ENCODE assay signal across 6 cellular contexts in genomic region chr1:109249654-109250401, GRCh38. TPM values are rescaled to one million over a fixed set of nuclear protein-coding genes. Genes with fewer than 3 reads are reported as not detected.
A peak's percentile ranks its signal among the peaks of the same experiment; 100 is the strongest.
DNase-seq lines count a peak whose midpoint lies in the region; ATAC-seq, FAIRE-seq and TF ChIP-seq lines count a peak whose summit lies in the region.

No MANE protein-coding gene starts in this region.

- no peak overlapping the region for H3K9ac ChIP-seq in SK-N-SH
- H3K9ac ChIP-seq in keratinocyte (ENCODE audit: control insufficient read depth, extremely low read depth, insufficient read depth, low read length) = peak overlapping the region; percentile 39

- whole genome bisulfite sequencing in SK-N-SH (ENCODE audit: low lambda C conversion rate) = 3% methylated on average over 6 of the region's 80 CpGs

- H3F3A ChIP-seq in SK-N-SH (replicated peaks; ENCODE audit: insufficient read depth) = no peaks in the 10 kb centered on the region

- H3K9me3 Mint-ChIP-seq in endothelial cell (ENCODE audit: unreplicated experiment) = no peaks in the 10 kb centered on the region

- H3K9me1 ChIP-seq in keratinocyte (ENCODE audit: control insufficient read depth, extremely low read depth, insufficient read depth, low read length) = no peaks in the 10 kb centered on the region

- H3K27me3 ChIP-seq in A673 (replicated peaks; ENCODE audit: insufficient read depth, low read depth, low read length, poor library complexity) = no peaks in the 10 kb centered on the region
- H3K27me3 ChIP-seq in SK-N-SH (ENCODE audit: insufficient read depth) = no peaks in the 10 kb centered on the region
- no peaks in the 10 kb centered on the region for H3K27me3 ChIP-seq in keratinocyte (ENCODE audit: control insufficient read depth, extremely low read depth, insufficient read depth, low read length)

- H3K27me3 Mint-ChIP-seq in endothelial cell (ENCODE audit: unreplicated experiment) = peaks cover 16% of the 10 kb centered on the region

- POLR2A ChIA-PET in A673 (lab: Charles Lee; ENCODE audit: low non-redundant PET) = no interaction called here
- POLR2A ChIA-PET in SK-N-SH (lab: Yijun Ruan, JAX) = interaction anchor here (1.1 to 2.9 kb wide), 4 partner anchors 10 to 150 kb away, joined by 3 to 20 read pairs (median 4); partner anchors contain the start of genes PSRC1 and SORT1

- no peak for FAIRE-seq in keratinocyte (lab: Jason Lieb, UNC)

- no TSS peak for BruUV-seq in A673 (replicated peaks; lab: Mats Ljungman, UMichigan)

- CTCF ChIA-PET in A673 (lab: Charles Lee) (interaction anchor here (2.0 kb wide), 1 partner anchor 10 kb away, joined by 7 read pairs; no protein-coding TSS in a partner anchor), SK-N-SH (lab: Yijun Ruan, JAX) (interaction anchor here (0.6 to 3.7 kb wide), 9 partner anchors 10 to 244 kb away, joined by 3 to 20 read pairs (median 4); partner anchors contain the start of gene PSRC1)

- dilution Hi-C loops in keratinocyte (cut with MboI; ENCODE audit: extremely low pct_ligation_motif_present, low sequenced_read_pairs) = no loop called here

- intact Hi-C loops in A673 (cut with micrococcal nuclease; ENCODE audit: unreplicated experiment) = loop anchor here (1.0 kb wide), 1 partner anchor 10 kb away; no protein-coding TSS in a partner anchor

- H3K4me1 Mint-ChIP-seq in endothelial cell (ENCODE audit: unreplicated experiment) = peaks cover 14% of the 10 kb centered on the region

- H3K4me2 ChIP-seq in SK-N-SH (peak overlapping the region; percentile 70), keratinocyte (ENCODE audit: control insufficient read depth, extremely low read depth, insufficient read depth, low read depth, low read length) (peak overlapping the region; percentile 78)

- no peaks in the 10 kb centered on the region for H3K9me2 ChIP-seq in SK-N-SH

- no peak for TF ChIP-seq RAD21 in SK-N-SH (IDR thresholded peaks at IDR 0.05; ENCODE audit: low read length)

- ATAC-seq in GM21447 (IDR thresholded peaks at IDR 0.05; ENCODE audit: unreplicated experiment) (peak; percentile 27), HG03565 (IDR thresholded peaks at IDR 0.05; ENCODE audit: unreplicated experiment) (no peak)

- H3K9me3 ChIP-seq in A673 (ENCODE audit: low read depth, low read length, poor library complexity, severe bottlenecking) (no peaks in the 10 kb centered on the region), SK-N-SH (no peaks in the 10 kb centered on the region), keratinocyte (ENCODE audit: control insufficient read depth, low read depth, low read length) (no peaks in the 10 kb centered on the region)

- H2AFZ ChIP-seq in SK-N-SH (ENCODE audit: low read depth) (peak overlapping the region; percentile 63; the same call in 1 of the 2 replicates), keratinocyte (ENCODE audit: control insufficient read depth, low read length) (no peak overlapping the region)

- no peaks in the 10 kb centered on the region for H4K20me1 ChIP-seq in SK-N-SH (ENCODE audit: insufficient read depth)
- H4K20me1 ChIP-seq in keratinocyte (ENCODE audit: control insufficient read depth, extremely low read depth, insufficient read depth, low read length) = no peaks in the 10 kb centered on the region

- H3K36me3 ChIP-seq in A673 (ENCODE audit: insufficient read depth, low read length, poor library complexity, severe bottlenecking) = no peaks in the 10 kb centered on the region
- no peaks in the 10 kb centered on the region for H3K36me3 ChIP-seq in SK-N-SH (replicated peaks in 1 of 2; ENCODE audit: control insufficient read depth in 1 of 2, insufficient read depth in 2 of 2, low read length in 1 of 2)
- H3K36me3 ChIP-seq in keratinocyte (ENCODE audit: control insufficient read depth in 2 of 2, extremely low read depth in 1 of 2, insufficient read depth in 2 of 2, low read length in 2 of 2) = peaks cover 4 to 12% of the 10 kb centered on the region in 2 experiments

- H3K4me1 ChIP-seq in A673 (ENCODE audit: insufficient read depth, low read length, poor library complexity, severe bottlenecking) (peaks cover 27% of the 10 kb centered on the region), SK-N-SH (ENCODE audit: control insufficient read depth in 1 of 2, insufficient read depth in 2 of 2, low read depth in 1 of 2, low read length in 1 of 2) (peaks cover 0 to 39% of the 10 kb centered on the region in 2 experiments; a peak in 1 of 4 replicates), keratinocyte (ENCODE audit: control insufficient read depth, extremely low read depth, insufficient read depth, low read length) (peaks cover 27% of the 10 kb centered on the region)

- H3K36me3 Mint-ChIP-seq in endothelial cell (ENCODE audit: low read depth, unreplicated experiment) = no peaks in the 10 kb centered on the region

- peak overlapping the region; percentile 40 for H3K27ac ChIP-seq in A673 (ENCODE audit: low read depth, low read length, poor library complexity, severe bottlenecking)
- peak overlapping the region in 1 of 2 experiments; percentile 62; a peak in 1 of 4 replicates for H3K27ac ChIP-seq in SK-N-SH (ENCODE audit: low read depth in 2 of 2, low read length in 1 of 2)
- no peak overlapping the region for H3K27ac ChIP-seq in keratinocyte (ENCODE audit: control insufficient read depth, insufficient read depth, low read length)

- no peak for TF ChIP-seq EP300 in SK-N-SH (IDR thresholded peaks at IDR 0.05; ENCODE audit: borderline replicate concordance in 1 of 2, low read depth in 1 of 2, low read length in 1 of 2)

- H3K4me3 ChIP-seq in A673 (ENCODE audit: low read depth, low read length, poor library complexity, severe bottlenecking) (peak overlapping the region; percentile 62), SK-N-SH (ENCODE audit: low read depth in 2 of 2, low read length in 1 of 2) (peak overlapping the region; percentile 58 to 70), keratinocyte (ENCODE audit: control insufficient read depth in 2 of 3, extremely low read depth in 1 of 3, insufficient read depth in 2 of 3, low read depth in 1 of 3, low read length in 3 of 3) (peak overlapping the region; percentile 31 to 61 (median 47))

- TF ChIP-seq CTCF in A673 (conservative IDR thresholded peaks at IDR 0.05; ENCODE audit: low read depth, low read length) = no peak
- no peak for TF ChIP-seq CTCF in SK-N-SH (IDR thresholded peaks at IDR 0.05)
- TF ChIP-seq CTCF in keratinocyte (optimal IDR thresholded peaks at IDR 0.05 in 1 of 3, IDR thresholded peaks at IDR 0.05 in 1 of 3, conservative IDR thresholded peaks at IDR 0.05 in 1 of 3; ENCODE audit: extremely low read depth in 1 of 3, insufficient read depth in 2 of 3, low read length in 3 of 3) = no peak
- no peak for TF ChIP-seq CTCF in endothelial cell (IDR thresholded peaks at IDR 0.05; ENCODE audit: unreplicated experiment)

- no peak overlapping the region for H3K4me3 Mint-ChIP-seq in endothelial cell (ENCODE audit: unreplicated experiment)

- no peaks in the 10 kb centered on the region for H3K79me2 ChIP-seq in SK-N-SH (ENCODE audit: insufficient read depth)
- H3K79me2 ChIP-seq in keratinocyte (ENCODE audit: control insufficient read depth, insufficient read depth, low read length) = peaks cover 27% of the 10 kb centered on the region

- H3K27ac Mint-ChIP-seq in endothelial cell (ENCODE audit: unreplicated experiment) = no peak overlapping the region

- DNase-seq in A673 (ENCODE audit: low spot score) = no peak
- DNase-seq in SK-N-SH = peak; percentile 83
- no peak for DNase-seq in keratinocyte (ENCODE audit: low read depth, low spot score)
- DNase-seq in endothelial cell (ENCODE audit: low spot score) = no peak

RNA-seq across cellular contexts. Expression of gene CELSR2, which starts 0.5 kb away (rescaled TPM):
- 30.2 and 32.6 TPM in 2 replicates for total RNA-seq in A673 (2021)
- 1.7 and 3.5 TPM in 2 replicates for polyA plus RNA-seq in SK-N-SH (2012; rRNA removed)
- polyA plus RNA-seq in SK-N-SH (2012; cell fraction: cytosol; rRNA removed) = 2.0 and 3.3 TPM in 2 replicates
- 9.3 and 12.7 TPM in 2 replicates for polyA plus RNA-seq in SK-N-SH (2012; cell fraction: nucleus; rRNA removed)
- polyA plus RNA-seq in keratinocyte = 7.3 to 13.7 TPM (median 12.6 TPM) in 3 replicates
- 7.8 TPM for polyA plus RNA-seq in keratinocyte (2011; ENCODE audit: low read depth)
- polyA plus RNA-seq in keratinocyte (2011; cell fraction: cytosol; rRNA removed) = 3.3 and 4.0 TPM in 2 replicates
- polyA plus RNA-seq in keratinocyte (2011; cell fraction: nucleus; rRNA removed) = 55.9 and 57.6 TPM in 2 replicates
- 17.8 and 35.2 TPM in 2 replicates for polyA plus RNA-seq in keratinocyte (2012; ENCODE audit: low replicate concordance)
- 36.2 to 84.0 TPM (median 51.3 TPM) in 3 replicates for polyA minus RNA-seq in keratinocyte
- 15.9 TPM for polyA minus RNA-seq in keratinocyte (2011; cell fraction: cytosol; rRNA and poly(A)+ RNA removed)
- polyA minus RNA-seq in keratinocyte (2011; cell fraction: nucleus; rRNA and poly(A)+ RNA removed) = 108 and 110 TPM in 2 replicates
- total RNA-seq in endothelial cell (ENCODE audit: unreplicated experiment) = 1.6 TPM

RNA-seq across cellular contexts. Expression of gene PSRC1, which starts 33.1 kb away (rescaled TPM):
- total RNA-seq in A673 (2021) (75.0 and 85.2 TPM in 2 replicates), endothelial cell (ENCODE audit: unreplicated experiment) (9.7 TPM)
- polyA plus RNA-seq in SK-N-SH (2012; rRNA removed) (19.4 and 20.3 TPM in 2 replicates), keratinocyte (2.9 to 10.2 TPM (median 9.4 TPM) in 3 replicates)
- polyA plus RNA-seq in SK-N-SH (2012; cell fraction: cytosol; rRNA removed) = 8.7 and 10.6 TPM in 2 replicates
- polyA plus RNA-seq in SK-N-SH (2012; cell fraction: nucleus; rRNA removed) = 69.0 and 95.3 TPM in 2 replicates
- 2.2 TPM for polyA plus RNA-seq in keratinocyte (2011; ENCODE audit: low read depth)
- polyA plus RNA-seq in keratinocyte (2011; cell fraction: cytosol; rRNA removed) = 2.7 TPM in 2 replicates
- polyA plus RNA-seq in keratinocyte (2011; cell fraction: nucleus; rRNA removed) = 8.6 and 9.9 TPM in 2 replicates
- polyA plus RNA-seq in keratinocyte (2012; ENCODE audit: low replicate concordance) = 1.1 and 9.0 TPM in 2 replicates
- polyA minus RNA-seq in keratinocyte = 0.66 to 5.9 TPM (median 2.6 TPM) in 3 replicates
- polyA minus RNA-seq in keratinocyte (2011; cell fraction: cytosol; rRNA and poly(A)+ RNA removed) = not detected
- polyA minus RNA-seq in keratinocyte (2011; cell fraction: nucleus; rRNA and poly(A)+ RNA removed) = 0.53 and 1.2 TPM in 2 replicates

RNA-seq across cellular contexts. Expression of gene SARS1, which starts 36.1 kb away (rescaled TPM):
- total RNA-seq in A673 (2021) = 259 and 320 TPM in 2 replicates
- 98.3 and 106 TPM in 2 replicates for polyA plus RNA-seq in SK-N-SH (2012; rRNA removed)
- 95.9 and 106 TPM in 2 replicates for polyA plus RNA-seq in SK-N-SH (2012; cell fraction: cytosol; rRNA removed)
- 152 and 184 TPM in 2 replicates for polyA plus RNA-seq in SK-N-SH (2012; cell fraction: nucleus; rRNA removed)
- polyA plus RNA-seq in keratinocyte = 198 to 233 TPM (median 203 TPM) in 3 replicates
- polyA plus RNA-seq in keratinocyte (2011; ENCODE audit: low read depth) = 559 TPM
- 196 and 203 TPM in 2 replicates for polyA plus RNA-seq in keratinocyte (2011; cell fraction: cytosol; rRNA removed)
- polyA plus RNA-seq in keratinocyte (2011; cell fraction: nucleus; rRNA removed) = 259 and 264 TPM in 2 replicates
- polyA plus RNA-seq in keratinocyte (2012; ENCODE audit: low replicate concordance) = 217 and 364 TPM in 2 replicates
- polyA minus RNA-seq in keratinocyte = 128 to 153 TPM (median 149 TPM) in 3 replicates
- 81.1 TPM for polyA minus RNA-seq in keratinocyte (2011; cell fraction: cytosol; rRNA and poly(A)+ RNA removed)
- polyA minus RNA-seq in keratinocyte (2011; cell fraction: nucleus; rRNA and poly(A)+ RNA removed) = 63.2 and 101 TPM in 2 replicates
- 125 TPM for total RNA-seq in endothelial cell (ENCODE audit: unreplicated experiment)

RNA-seq across cellular contexts. Expression of gene MYBPHL, which starts 57.0 kb away (rescaled TPM):
- not detected in 2 replicates for total RNA-seq in A673 (2021)
- polyA plus RNA-seq in SK-N-SH (2012; rRNA removed) = 0.07 TPM in 1 of 2 replicates, not detected in the other
- 0.03 and 0.04 TPM in 2 replicates for polyA plus RNA-seq in SK-N-SH (2012; cell fraction: cytosol; rRNA removed)
- polyA plus RNA-seq in SK-N-SH (2012; cell fraction: nucleus; rRNA removed) = 0.06 and 0.63 TPM in 2 replicates
- 0.68 to 1.1 TPM (median 0.85 TPM) in 3 replicates for polyA plus RNA-seq in keratinocyte
- polyA plus RNA-seq in keratinocyte (2011; ENCODE audit: low read depth) = 0.37 TPM
- polyA plus RNA-seq in keratinocyte (2011; cell fraction: cytosol; rRNA removed) = 0.51 and 1.1 TPM in 2 replicates
- 0.34 and 0.41 TPM in 2 replicates for polyA plus RNA-seq in keratinocyte (2011; cell fraction: nucleus; rRNA removed)
- 0.32 and 0.85 TPM in 2 replicates for polyA plus RNA-seq in keratinocyte (2012; ENCODE audit: low replicate concordance)
- polyA minus RNA-seq in keratinocyte = 0.99 to 1.5 TPM in 2 of 3 replicates, not detected in the other
- polyA minus RNA-seq in keratinocyte (2011; cell fraction: cytosol; rRNA and poly(A)+ RNA removed) = not detected
- polyA minus RNA-seq in keratinocyte (2011; cell fraction: nucleus; rRNA and poly(A)+ RNA removed) = not detected in 2 replicates
- not detected for total RNA-seq in endothelial cell (ENCODE audit: unreplicated experiment)

Comparison
In these comparisons a context has a peak if more than half of its experiments do, and no peak if none do; other contexts are left out.
1. RNA of gene CELSR2, which starts 0.5 kb away (total RNA-seq): 30.2 to 32.6 TPM in A673; 1.6 TPM in endothelial cell (single experiment); every median in the first group is over 10 times any median in the second.
2. Peak in every context shown above with its lines, with median percentiles within 50 percentile points of each other: H3K4me3 ChIP-seq.